ENCODE assay signal across 8 cellular contexts in genomic region chrX:132631579-132632232, GRCh38.
DNase-seq lines count a peak whose midpoint lies in the region; ATAC-seq and TF ChIP-seq lines count a peak whose summit lies in the region.

No MANE protein-coding gene starts in this region.

- H3K27ac ChIP-seq in PC-9 = no peak overlapping the region
- H3K27ac ChIP-seq in psoas muscle = no peak overlapping the region

- ATAC-seq in psoas muscle = peak in 1 of 4 donors; percentile 44

- H3K9me2 ChIP-seq in PC-9 (ENCODE audit: insufficient read depth) = no peaks in the 10 kb centered on the region

- WGBS in psoas muscle, 3 donors = 38 to 57% (median 50%) methylated on average over 3 of the region's 3 CpGs

- CTCF ChIA-PET in PC-9 (lab: Charles Lee) = interaction anchor here (0.6 to 1.2 kb wide), 8 partner anchors 17 to 1612 kb away, joined by 3 to 12 read pairs (median 4); no protein-coding TSS in a partner anchor

- POLR2A ChIA-PET in PC-9 (lab: Charles Lee; ENCODE audit: unreplicated experiment) = no interaction called here

- intact Hi-C loops in PC-9 (cut with micrococcal nuclease; ENCODE audit: unreplicated experiment) = loop anchor here (1.0 to 5.0 kb wide), 2 partner anchors 405 to 799 kb away; no protein-coding TSS in a partner anchor
- intact Hi-C loops in psoas muscle (cut with DNase I) = loop anchor here (2.0 to 10.0 kb wide), 5 partner anchors 339 to 791 kb away; no protein-coding TSS in a partner anchor

- H3K27me3 ChIP-seq in PC-9 (ENCODE audit: insufficient read depth, low read depth) (no peaks in the 10 kb centered on the region), psoas muscle (ENCODE audit: insufficient read depth in 3 of 3, low read length in 2 of 3) (peaks cover 0 to 22% (median 0%) of the 10 kb centered on the region in 3 donors)

- H3F3A ChIP-seq in PC-9 (ENCODE audit: insufficient read depth, low read depth) = no peaks in the 10 kb centered on the region

- H3K4me2 ChIP-seq in PC-9 = no peak overlapping the region

- H4K20me1 ChIP-seq in PC-9 (ENCODE audit: insufficient read depth) = no peaks in the 10 kb centered on the region

- TF ChIP-seq CTCF in HFF-Myc (IDR thresholded peaks at IDR 0.05; ENCODE audit: low read depth, low read length, missing control alignments) (peak; percentile 22), PC-9 (conservative IDR thresholded peaks at IDR 0.05) (peak; percentile 76), fibroblast of mammary gland (conservative IDR thresholded peaks at IDR 0.05; ENCODE audit: control insufficient read depth, insufficient read depth, low read depth, low read length) (peak; percentile 63), psoas muscle (IDR thresholded peaks at IDR 0.05) (peak; percentile 56)

- no TSS peak for BruUV-seq in PC-9 (replicated peaks; lab: Mats Ljungman, UMichigan)

- no peaks in the 10 kb centered on the region for H3K79me2 ChIP-seq in PC-9 (ENCODE audit: low read depth)

- H3K4me3 ChIP-seq in HFF-Myc (replicated peaks; ENCODE audit: low read depth, low read length) (no peak overlapping the region), PC-9 (no peak overlapping the region), fibroblast of mammary gland (ENCODE audit: control insufficient read depth, low read depth, low read length) (no peak overlapping the region), psoas muscle (no peak overlapping the region)

- H3K9me3 ChIP-seq in PC-9 (ENCODE audit: insufficient read depth, low read depth) = no peaks in the 10 kb centered on the region
- no peaks in the 10 kb centered on the region for H3K9me3 ChIP-seq in psoas muscle

- no peaks in the 10 kb centered on the region for H3K36me3 ChIP-seq in PC-9 (ENCODE audit: low read depth)
- no peaks in the 10 kb centered on the region for H3K36me3 ChIP-seq in psoas muscle (ENCODE audit: insufficient read depth in 1 of 2, low read depth in 1 of 2)

- DNase-seq in NCI-H2196 (lab: John Stamatoyannopoulos, UW; ENCODE audit: unreplicated experiment) = peak; percentile 12
- no peak for DNase-seq in NCI-H2196 treated with DMSO at 0.1 percent for 48 hours (lab: John Stamatoyannopoulos, UW; ENCODE audit: unreplicated experiment)
- no peak for DNase-seq in HFF-Myc (ENCODE audit: extremely low read depth, low read depth)
- peak; percentile 5 to 36 for DNase-seq in PC-9
- peak; percentile 51 for DNase-seq in fibroblast of mammary gland (ENCODE audit: low read depth)
- no peak for DNase-seq in psoas muscle
- DNase-seq in activated naive CD4-positive, alpha-beta T cell (lab: John Stamatoyannopoulos, UW) = no peak
- DNase-seq in amniotic stem cell (lab: John Stamatoyannopoulos, UW) = no peak

- H3K4me1 ChIP-seq in PC-9 (replicated peaks; ENCODE audit: insufficient read depth) (no peaks in the 10 kb centered on the region), psoas muscle (no peaks in the 10 kb centered on the region)

- no peak overlapping the region for H2AFZ ChIP-seq in PC-9

Comparison
In these comparisons a context has a peak if more than half of its experiments do, and no peak if none do; other contexts are left out.
1. DNase-seq: peak in NCI-H2196 (single experiment), PC-9 (2 of 2) and fibroblast of mammary gland (single experiment); none in NCI-H2196 treated with DMSO at 0.1 percent for 48 hours (single experiment), HFF-Myc (single experiment), psoas muscle (0 of 2), activated naive CD4-positive, alpha-beta T cell (0 of 4) and amniotic stem cell (single experiment).
2. CTCF ChIP-seq: peak in every context shown above with its lines; median percentile 76 in PC-9; 63 in fibroblast of mammary gland; 56 in psoas muscle; 22 in HFF-Myc.